Comparison of ENCODE assay signal across 21 cellular contexts in the genomic region with DNA sequence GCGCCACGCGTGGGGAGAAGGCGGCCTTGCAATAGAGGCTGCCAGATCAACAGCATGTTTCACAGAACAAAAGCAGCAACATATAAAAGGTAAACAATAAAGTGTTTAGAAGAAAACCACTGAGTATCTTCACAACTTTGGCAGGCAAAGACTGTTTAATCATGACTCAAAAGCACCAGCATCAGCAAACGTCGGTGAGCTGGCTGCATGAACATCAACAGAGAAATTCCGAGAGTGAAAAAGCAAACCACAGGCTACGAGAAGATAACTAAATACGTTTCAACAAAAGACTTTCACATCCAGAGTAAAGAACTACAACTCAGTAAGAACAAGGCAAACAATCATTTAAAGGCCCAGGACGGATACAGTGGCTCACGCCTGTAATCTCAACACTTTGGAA.
DNase-seq lines count a peak whose midpoint lies in the region; ATAC-seq, FAIRE-seq and TF ChIP-seq lines count a peak whose summit lies in the region.
"Had no signal": no experiment of that assay in that cellular context is flagged by ENCODE, and none has a peak within 500 bp of the region (broad histone marks: within the 10 kb centered on the region; RNA-seq: fewer than 3 reads in every experiment).

No MANE protein-coding gene starts in this region.

- WGBS in GM23248 (ENCODE audit: low coverage in 1 of 2, low lambda C conversion rate in 2 of 2, missing lambda C conversion rate in 2 of 2), 2 experiments, result 90 to 93% methylated on average over 11 of the region's 11 CpGs
- 92% methylated on average over 10 of the region's 11 CpGs for WGBS in mesenchymal stem cell
- WGBS in H9 (ENCODE audit: extremely low coverage, insufficient read length, low lambda C conversion rate), result no CpG with 5 or more reads among the region's 11 CpGs

- no peaks in the 10 kb centered on the region for H3F3A ChIP-seq in GM23248 (ENCODE audit: insufficient read depth)

- no peak overlapping the region for H3K56ac ChIP-seq in H9 (ENCODE audit: insufficient read length, low read depth, low read length)

- H3K14ac ChIP-seq in mesenchymal stem cell (ENCODE audit: low read length in 2 of 2), result no peak overlapping the region
- no peak overlapping the region for H3K14ac ChIP-seq in H9 (ENCODE audit: insufficient read depth, low read length)

- peaks cover 33% of the 10 kb centered on the region for H3K36me3 Mint-ChIP-seq in astrocyte (ENCODE audit: low read depth, unreplicated experiment)
- H3K36me3 Mint-ChIP-seq in H9 (ENCODE audit: insufficient read depth in 1 of 3, low read depth in 3 of 3), result peaks cover 24 to 33% (median 26%) of the 10 kb centered on the region in 3 experiments

- H3K27ac Mint-ChIP-seq in astrocyte (ENCODE audit: unreplicated experiment), result no peak overlapping the region
- no peak overlapping the region for H3K27ac Mint-ChIP-seq in H9

- H3K9me3 Mint-ChIP-seq in astrocyte (ENCODE audit: unreplicated experiment) (peaks cover 12% of the 10 kb centered on the region), H9 (peaks cover 20 to 22% of the 10 kb centered on the region in 2 experiments)
- H3K9me3 Mint-ChIP-seq: CD8-positive, alpha-beta memory T cell had no signal

- H4K5ac ChIP-seq in H9 (ENCODE audit: insufficient read length, low read depth, low read length), result no peak overlapping the region

- H4K91ac ChIP-seq in mesenchymal stem cell (ENCODE audit: low read length) (no peak overlapping the region), H9 (ENCODE audit: insufficient read length, low read depth, low read length) (no peak overlapping the region)

- ATAC-seq in omental fat pad (ENCODE audit: low FRiP score), result no peak
- ATAC-seq in GM18870 (IDR thresholded peaks at IDR 0.05; ENCODE audit: unreplicated experiment), result no peak

- TF ChIP-seq CTCF in astrocyte (IDR thresholded peaks at IDR 0.05; ENCODE audit: insufficient read depth, low read depth, low read length) (no peak), fibroblast of lung (conservative IDR thresholded peaks at IDR 0.05 in 1 of 2, IDR thresholded peaks at IDR 0.05 in 1 of 2; ENCODE audit: low read depth in 1 of 2, low read length in 2 of 2) (no peak), omental fat pad (IDR thresholded peaks at IDR 0.05) (no peak), H9 (conservative IDR thresholded peaks at IDR 0.05) (no peak)

- H2BK120ac ChIP-seq in mesenchymal stem cell (ENCODE audit: low read depth, low read length) (no peak overlapping the region), H9 (ENCODE audit: low read depth, low read length, poor library complexity, severe bottlenecking) (no peak overlapping the region)

- no peaks in the 10 kb centered on the region for H3K79me2 ChIP-seq in GM23248 (ENCODE audit: insufficient read depth)
- H3K79me2 ChIP-seq in astrocyte (ENCODE audit: insufficient read depth, low read length), result no peaks in the 10 kb centered on the region
- no peaks in the 10 kb centered on the region for H3K79me2 ChIP-seq in fibroblast of lung (ENCODE audit: control insufficient read depth, insufficient read depth, low read length)
- no peaks in the 10 kb centered on the region for H3K79me2 ChIP-seq in H9 (ENCODE audit: insufficient read depth, low read length)

- in situ Hi-C loops in GM23248 (cut with MboI), result no loop called here

- H3K9me3 ChIP-seq in GM23248 (ENCODE audit: low read depth) (no peaks in the 10 kb centered on the region), astrocyte (ENCODE audit: insufficient read depth, low read depth, low read length) (peaks cover 5% of the 10 kb centered on the region), fibroblast of lung (ENCODE audit: control insufficient read depth, insufficient read depth, low read depth, low read length) (peaks cover 3% of the 10 kb centered on the region), mesenchymal stem cell (ENCODE audit: control insufficient read depth, low read length) (no peaks in the 10 kb centered on the region), H9 (ENCODE audit: control insufficient read depth, low read depth, low read length) (peaks cover 9% of the 10 kb centered on the region)
- H3K9me3 ChIP-seq: HAP-1, Peyer's patch, SJCRH30 had no signal

- DNase-seq in GM23248 (peak; percentile 22), astrocyte (ENCODE audit: low read depth) (peak; percentile 91), fibroblast of lung (ENCODE audit: low read depth in 2 of 2) (peak; percentile 74 to 89), mesenchymal stem cell (peak; percentile 57), omental fat pad (ENCODE audit: low spot score) (no peak), H9 (no peak), NCI-H1417 treated with DMSO at 0.1 percent for 48 hours (lab: John Stamatoyannopoulos, UW) (no peak)
- DNase-seq: AML-193; Calu3; CD8-positive, alpha-beta memory T cell; KG1; NCI-H1105; NCI-H2029 treated with DMSO at 0.1 percent for 48 hours; NCI-H345; NCI-H524 treated with DMSO at 0.1 percent for 48 hours; Peyer's patch; SJCRH30 had no signal

- H4K20me1 ChIP-seq in GM23248 (ENCODE audit: insufficient read depth) (no peaks in the 10 kb centered on the region), astrocyte (ENCODE audit: insufficient read depth, low read length) (peaks cover 28% of the 10 kb centered on the region), fibroblast of lung (ENCODE audit: control insufficient read depth, extremely low read depth, insufficient read depth, low read length) (no peaks in the 10 kb centered on the region), H9 (ENCODE audit: control insufficient read depth, insufficient read depth, insufficient read length) (peaks cover 2% of the 10 kb centered on the region)

- H3K27me3 Mint-ChIP-seq in astrocyte (ENCODE audit: low read depth, unreplicated experiment) (no peaks in the 10 kb centered on the region), H9 (ENCODE audit: low read depth) (peaks cover 4% of the 10 kb centered on the region)
- H3K27me3 Mint-ChIP-seq: CD8-positive, alpha-beta memory T cell had no signal

- H3K23me2 ChIP-seq in H9 (ENCODE audit: insufficient read length, low read depth, low read length, poor library complexity, severe bottlenecking), result no peaks in the 10 kb centered on the region

- H3K4ac ChIP-seq in mesenchymal stem cell (ENCODE audit: low read depth in 1 of 2, low read length in 2 of 2) (no peak overlapping the region), H9 (ENCODE audit: low read depth, low read length) (no peak overlapping the region)

- H2BK5ac ChIP-seq in mesenchymal stem cell (ENCODE audit: low read depth, low read length, poor library complexity, severe bottlenecking) (no peak overlapping the region), H9 (ENCODE audit: insufficient read length, low read length) (no peak overlapping the region)

- no peak overlapping the region for H3T11ph ChIP-seq in H9 (ENCODE audit: low read length)

- H3K4me3 ChIP-seq in GM23248, result no peak overlapping the region
- H3K4me3 ChIP-seq in astrocyte (ENCODE audit: insufficient read depth, low read depth, low read length), result no peak overlapping the region
- no peak overlapping the region for H3K4me3 ChIP-seq in fibroblast of lung (replicated peaks in 1 of 4; ENCODE audit: control extremely low read depth in 1 of 4, insufficient read depth in 1 of 4, low read depth in 3 of 4, low read length in 4 of 4)
- H3K4me3 ChIP-seq in mesenchymal stem cell (ENCODE audit: insufficient read depth in 1 of 2, low read depth in 1 of 2, low read length in 2 of 2), result no peak overlapping the region
- H3K4me3 ChIP-seq: HAP-1, Peyer's patch, SJCRH30 had no signal

- H2BK12ac ChIP-seq in mesenchymal stem cell (ENCODE audit: low read length in 2 of 2) (no peak overlapping the region), H9 (ENCODE audit: insufficient read length, low read depth, low read length) (no peak overlapping the region)

- no peaks in the 10 kb centered on the region for H3K9me2 ChIP-seq in GM23248 (ENCODE audit: insufficient read depth)

- H2AK5ac ChIP-seq in mesenchymal stem cell (ENCODE audit: low read length, severe bottlenecking), result no peak overlapping the region
- no peak overlapping the region for H2AK5ac ChIP-seq in H9 (ENCODE audit: insufficient read length, low read length)

- H3K4me1 ChIP-seq in GM23248 (ENCODE audit: insufficient read depth), result no peaks in the 10 kb centered on the region
- no peaks in the 10 kb centered on the region for H3K4me1 ChIP-seq in astrocyte (ENCODE audit: insufficient read depth, low read length)
- no peaks in the 10 kb centered on the region for H3K4me1 ChIP-seq in fibroblast of lung (ENCODE audit: control insufficient read depth, extremely low read depth, insufficient read depth, low read length)
- peaks cover 4% of the 10 kb centered on the region for H3K4me1 ChIP-seq in mesenchymal stem cell (ENCODE audit: control insufficient read depth, insufficient read depth, low read depth, low read length)
- no peaks in the 10 kb centered on the region for H3K4me1 ChIP-seq in H9 (ENCODE audit: insufficient read depth, low read length)
- H3K4me1 ChIP-seq: HAP-1, SJCRH30 had no signal

- H2AFZ ChIP-seq in GM23248 (no peak overlapping the region), astrocyte (ENCODE audit: low read depth, low read length) (no peak overlapping the region), fibroblast of lung (ENCODE audit: low read length) (no peak overlapping the region), mesenchymal stem cell (ENCODE audit: low read depth, low read length) (no peak overlapping the region), H9 (ENCODE audit: low read length) (no peak overlapping the region)

- H3K9ac ChIP-seq in GM23248 (no peak overlapping the region), astrocyte (ENCODE audit: low read length) (no peak overlapping the region), fibroblast of lung (ENCODE audit: insufficient read depth, low read length) (no peak overlapping the region), mesenchymal stem cell (ENCODE audit: low read length) (peak overlapping the region; percentile 44), H9 (ENCODE audit: extremely low read depth, insufficient read length, low read length) (no peak overlapping the region)

- H3K4me3 Mint-ChIP-seq in astrocyte (ENCODE audit: unreplicated experiment), result no peak overlapping the region
- H3K4me3 Mint-ChIP-seq in H9, result no peak overlapping the region
- H3K4me3 Mint-ChIP-seq: CD8-positive, alpha-beta memory T cell had no signal

- H3K4me1 Mint-ChIP-seq in astrocyte (ENCODE audit: low read depth, unreplicated experiment) (no peaks in the 10 kb centered on the region), H9 (no peaks in the 10 kb centered on the region)

- no peak overlapping the region for H2BK20ac ChIP-seq in H9 (ENCODE audit: low read depth, low read length, poor library complexity, severe bottlenecking)

- H3K27ac ChIP-seq in GM23248 (no peak overlapping the region), astrocyte (ENCODE audit: low read depth, low read length) (no peak overlapping the region), fibroblast of lung (ENCODE audit: insufficient read depth, low read length) (no peak overlapping the region), mesenchymal stem cell (ENCODE audit: low read length, poor library complexity, severe bottlenecking) (no peak overlapping the region), H9 (ENCODE audit: insufficient read length, low read depth, low read length) (no peak overlapping the region)
- H3K27ac ChIP-seq: C4-2B, Peyer's patch, SJCRH30 had no signal

- H3K4me2 ChIP-seq in GM23248 (ENCODE audit: unreplicated experiment) (no peak overlapping the region), astrocyte (ENCODE audit: low read length) (no peak overlapping the region), fibroblast of lung (ENCODE audit: extremely low read depth, insufficient read depth, low read length) (no peak overlapping the region), mesenchymal stem cell (ENCODE audit: low read length, poor library complexity, severe bottlenecking) (no peak overlapping the region), H9 (ENCODE audit: insufficient read depth, insufficient read length, low read length) (no peak overlapping the region)

- H3K36me3 ChIP-seq in GM23248 (ENCODE audit: low read depth), result no peaks in the 10 kb centered on the region
- H3K36me3 ChIP-seq in astrocyte (ENCODE audit: insufficient read depth, low read length), result no peaks in the 10 kb centered on the region
- no peaks in the 10 kb centered on the region for H3K36me3 ChIP-seq in fibroblast of lung (ENCODE audit: control insufficient read depth, insufficient read depth, low read length)
- peaks cover under 1 to 38% of the 10 kb centered on the region in 2 experiments for H3K36me3 ChIP-seq in mesenchymal stem cell (ENCODE audit: control insufficient read depth in 1 of 2, insufficient read depth in 2 of 2, low read depth in 1 of 2, low read length in 2 of 2)
- H3K36me3 ChIP-seq: HAP-1, Peyer's patch, SJCRH30 had no signal

- H3K18ac ChIP-seq in mesenchymal stem cell (ENCODE audit: low read depth in 1 of 2, low read length in 2 of 2) (no peak overlapping the region), H9 (ENCODE audit: insufficient read length, low read depth, low read length) (no peak overlapping the region)

- H4K8ac ChIP-seq in mesenchymal stem cell (ENCODE audit: low read length) (no peak overlapping the region), H9 (replicated peaks; ENCODE audit: insufficient read length, low read depth, low read length) (no peak overlapping the region)

- H2BK15ac ChIP-seq in mesenchymal stem cell (ENCODE audit: low read depth, poor library complexity, severe bottlenecking) (no peak overlapping the region), H9 (ENCODE audit: low read depth, low read length) (no peak overlapping the region)

- no peak overlapping the region for H3K23ac ChIP-seq in mesenchymal stem cell (ENCODE audit: low read length in 2 of 2)
- H3K23ac ChIP-seq in H9 (ENCODE audit: insufficient read length, low read depth, low read length), result no peak overlapping the region

- no peak for FAIRE-seq in astrocyte (lab: Jason Lieb, UNC)
- FAIRE-seq: G401.6 had no signal

- H3K27me3 ChIP-seq in GM23248 (replicated peaks; ENCODE audit: insufficient read depth), result no peaks in the 10 kb centered on the region
- H3K27me3 ChIP-seq in astrocyte (ENCODE audit: insufficient read depth, low read length), result no peaks in the 10 kb centered on the region
- H3K27me3 ChIP-seq in fibroblast of lung (ENCODE audit: control insufficient read depth, insufficient read depth, low read length), result no peaks in the 10 kb centered on the region
- no peaks in the 10 kb centered on the region for H3K27me3 ChIP-seq in mesenchymal stem cell (ENCODE audit: control insufficient read depth in 1 of 2, insufficient read depth in 1 of 2, low read length in 2 of 2)
- H3K27me3 ChIP-seq in H9 (ENCODE audit: insufficient read depth, low read length), result no peaks in the 10 kb centered on the region
- H3K27me3 ChIP-seq: Peyer's patch, SJCRH30 had no signal

- H3K79me1 ChIP-seq in mesenchymal stem cell (replicated peaks; ENCODE audit: low read length, poor library complexity, severe bottlenecking), result peaks cover 24% of the 10 kb centered on the region
- H3K79me1 ChIP-seq in H9 (ENCODE audit: insufficient read depth, low read depth, low read length, poor library complexity, severe bottlenecking), result no peaks in the 10 kb centered on the region

Comparison
In these comparisons a context has a peak if more than half of its experiments do, and no peak if none do; other contexts are left out.
1. DNase-seq: peak in GM23248 (single experiment), astrocyte (single experiment), fibroblast of lung (2 of 2) and mesenchymal stem cell (single experiment); none in omental fat pad (single experiment), H9 (single experiment) and NCI-H1417 treated with DMSO at 0.1 percent for 48 hours (single experiment).